ENCODE assay signal across 13 cellular contexts in the genomic region with DNA sequence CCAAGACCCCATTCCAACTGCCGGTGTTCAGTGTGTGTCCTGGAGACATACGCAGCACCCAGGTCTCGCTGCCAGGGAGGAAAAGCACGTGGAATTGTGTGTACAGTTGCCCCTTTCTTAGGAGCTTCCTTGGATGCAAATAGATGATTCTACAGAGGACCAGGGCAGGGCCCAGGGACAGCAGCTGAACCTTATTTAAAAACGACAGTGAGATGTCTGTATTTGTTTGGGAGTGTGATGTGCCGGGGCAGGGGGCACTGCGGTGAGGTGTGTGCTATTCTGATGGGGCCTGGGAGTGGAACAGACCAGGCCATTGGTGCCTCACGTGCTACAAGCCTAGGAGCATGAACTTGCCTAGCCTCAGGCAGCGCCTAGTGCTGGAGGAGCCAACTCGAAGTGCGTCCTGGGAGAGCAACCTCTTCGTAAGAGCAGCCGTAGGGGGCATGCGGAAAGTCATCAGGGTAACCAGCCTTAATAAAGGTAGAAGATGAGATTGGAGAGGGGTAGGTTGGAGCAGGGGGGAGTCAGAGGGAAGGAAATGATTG.
DNase-seq lines count a peak whose midpoint lies in the region; ATAC-seq and TF ChIP-seq lines count a peak whose summit lies in the region.
"Had no signal": no experiment of that assay in that cellular context is flagged by ENCODE, and none has a peak within 500 bp of the region (broad histone marks: within the 10 kb centered on the region; RNA-seq: fewer than 3 reads in every experiment).

No MANE protein-coding gene starts in this region.

- no CpG with 5 or more reads among the region's 14 CpGs for WGBS in trophoblast cell (ENCODE audit: extremely low coverage, insufficient coverage, insufficient read length)

- TF ChIP-seq CTCF in right atrium auricular region (IDR thresholded peaks at IDR 0.05) = no peak
- no peak for TF ChIP-seq CTCF in coronary artery (IDR thresholded peaks at IDR 0.05)

- H2AK5ac ChIP-seq in trophoblast cell (ENCODE audit: low read length) = no peak overlapping the region

- no peak overlapping the region for H3K27ac ChIP-seq in right atrium auricular region
- H3K27ac ChIP-seq in coronary artery = no peak overlapping the region
- no peak overlapping the region for H3K27ac ChIP-seq in trophoblast cell (ENCODE audit: low read depth, low read length)
- no peak overlapping the region for H3K27ac ChIP-seq in caudate nucleus (ENCODE audit: low read depth, low read length)
- H3K27ac ChIP-seq: HL-60 had no signal

- no peak overlapping the region for H3K18ac ChIP-seq in trophoblast cell (ENCODE audit: low read length)

- H2BK12ac ChIP-seq in trophoblast cell (ENCODE audit: low read length) = no peak overlapping the region

- H3K4ac ChIP-seq in trophoblast cell (ENCODE audit: low read depth, low read length) = no peak overlapping the region

- no peak overlapping the region for H4K8ac ChIP-seq in trophoblast cell (ENCODE audit: low read depth, low read length)

- H3K9ac ChIP-seq in trophoblast cell (ENCODE audit: low read length) = no peak overlapping the region

- no peaks in the 10 kb centered on the region for H3K79me2 ChIP-seq in trophoblast cell (ENCODE audit: control insufficient read depth, insufficient read depth, low read length, poor library complexity)

- H3K4me1 ChIP-seq in right atrium auricular region = no peaks in the 10 kb centered on the region
- no peaks in the 10 kb centered on the region for H3K4me1 ChIP-seq in trophoblast cell (ENCODE audit: control insufficient read depth in 1 of 2, insufficient read depth in 2 of 2, low read length in 2 of 2)

- no peak overlapping the region for H3K4me2 ChIP-seq in trophoblast cell (ENCODE audit: low read length)

- H3K9me3 ChIP-seq in right atrium auricular region = no peaks in the 10 kb centered on the region
- peaks cover 2% of the 10 kb centered on the region for H3K9me3 ChIP-seq in trophoblast cell (ENCODE audit: insufficient read depth, low read depth, low read length)

- H2BK5ac ChIP-seq in trophoblast cell (ENCODE audit: low read depth, low read length, poor library complexity) = no peak overlapping the region

- H4K12ac ChIP-seq in trophoblast cell (ENCODE audit: low read depth, low read length) = no peak overlapping the region

- no peak overlapping the region for H4K91ac ChIP-seq in trophoblast cell (ENCODE audit: low read depth, low read length)

- H3K36me3 ChIP-seq in right atrium auricular region (no peaks in the 10 kb centered on the region), trophoblast cell (ENCODE audit: control insufficient read depth in 1 of 2, insufficient read depth in 2 of 2, low read length in 2 of 2) (no peaks in the 10 kb centered on the region)

- peak; percentile 50 for DNase-seq in right atrium auricular region (ENCODE audit: low spot score)
- no peak for DNase-seq in Right ventricle myocardium inferior (ENCODE audit: missing footprints)
- peak; percentile 41 for DNase-seq in coronary artery (ENCODE audit: low spot score)
- no peak for DNase-seq in trophoblast cell
- no peak for DNase-seq in caudate nucleus (lab: John Stamatoyannopoulos, UW)
- DNase-seq in GF-D8 (lab: John Stamatoyannopoulos, UW) = no peak
- no peak for DNase-seq in SW 1271 (lab: John Stamatoyannopoulos, UW)
- DNase-seq: C1 segment of cervical spinal cord; CD4-positive, alpha-beta memory T cell; DMS79; HCEC 1CT; HFFc6 had no signal

- H2AFZ ChIP-seq in trophoblast cell (ENCODE audit: insufficient read depth, low read length, poor library complexity) = no peak overlapping the region

- H3K23ac ChIP-seq in trophoblast cell (ENCODE audit: low read length) = peak overlapping the region; percentile 49

- no peak overlapping the region for H3K4me3 ChIP-seq in right atrium auricular region
- H3K4me3 ChIP-seq in coronary artery = no peak overlapping the region
- H3K4me3 ChIP-seq in trophoblast cell (ENCODE audit: low read depth, low read length) = no peak overlapping the region

- no peak for ATAC-seq in Right ventricle myocardium inferior

- intact Hi-C loops in Right ventricle myocardium inferior (cut with DNase I) = no loop called here

- no peaks in the 10 kb centered on the region for H3K79me1 ChIP-seq in trophoblast cell (ENCODE audit: low read length)

- no peak overlapping the region for H3K14ac ChIP-seq in trophoblast cell (ENCODE audit: low read length)

- no peak overlapping the region for H2BK120ac ChIP-seq in trophoblast cell (ENCODE audit: insufficient read depth, low read length, poor library complexity)

- no peaks in the 10 kb centered on the region for H3K27me3 ChIP-seq in right atrium auricular region
- no peaks in the 10 kb centered on the region for H3K27me3 ChIP-seq in trophoblast cell (ENCODE audit: insufficient read depth, low read length)

Comparison
In these comparisons a context has a peak if more than half of its experiments do, and no peak if none do; other contexts are left out.
1. DNase-seq: peak in right atrium auricular region (single experiment) and coronary artery (single experiment); none in Right ventricle myocardium inferior (single experiment), trophoblast cell (0 of 2), caudate nucleus (0 of 61), GF-D8 (single experiment) and SW 1271 (0 of 2).